In genomic region chr7:128115326-128115820, GRCh38 we compare ENCODE assay signal across 2 cellular contexts.
TF ChIP-seq lines count a peak whose summit lies in the region.

No MANE protein-coding gene starts in this region.

TF ChIP-seq in IMR-90, 13 proteins besides CTCF, POLR2A, EP300 and RAD21:
- TF ChIP-seq CEBPB (IDR thresholded peaks at IDR 0.05; ENCODE audit: low read depth, low read length) (no peak), SMC3 (IDR thresholded peaks at IDR 0.05; ENCODE audit: low read depth, low read length) (no peak), NFE2L2 (IDR thresholded peaks at IDR 0.05; ENCODE audit: low read depth, low read length) (no peak), BHLHE40 (IDR thresholded peaks at IDR 0.05; ENCODE audit: low read depth, low read length) (no peak), FOS (IDR thresholded peaks at IDR 0.05; ENCODE audit: low read depth, low read length) (no peak), RCOR1 (IDR thresholded peaks at IDR 0.05; ENCODE audit: insufficient replicate concordance, low read length) (no peak), MAFK (IDR thresholded peaks at IDR 0.05; ENCODE audit: low read depth, low read length) (no peak), MXI1 (IDR thresholded peaks at IDR 0.05; ENCODE audit: borderline replicate concordance, low read depth, low read length) (no peak), MAZ (IDR thresholded peaks at IDR 0.05; ENCODE audit: borderline replicate concordance, low read depth, low read length) (no peak), CHD1 (IDR thresholded peaks at IDR 0.05; ENCODE audit: low read depth, low read length) (no peak), RFX5 (IDR thresholded peaks at IDR 0.05; ENCODE audit: low read depth, low read length) (no peak), ELK1 (IDR thresholded peaks at IDR 0.05; ENCODE audit: borderline replicate concordance, low read depth, low read length) (no peak), USF2 (IDR thresholded peaks at IDR 0.05; ENCODE audit: low read depth, low read length) (no peak)

TF ChIP-seq in K562, 482 proteins besides CTCF, POLR2A, EP300 and RAD21:
- TF ChIP-seq FOXJ3 (CRISPR knock-in tag; IDR thresholded peaks at IDR 0.05) (no peak), ATF3 (IDR thresholded peaks at IDR 0.05) (peak; percentile 15; the same call in 1 of the 2 replicates), ATF3 (CRISPR knock-in tag; conservative IDR thresholded peaks at IDR 0.05) (no peak), FOSL1 (tag; conservative IDR thresholded peaks at IDR 0.05) (peak; percentile 58), ZNF57 (CRISPR knock-in tag; IDR thresholded peaks at IDR 0.05) (no peak), FOXM1 (IDR thresholded peaks at IDR 0.05; ENCODE audit: low read depth) (no peak), FOXM1 (CRISPR knock-in tag; IDR thresholded peaks at IDR 0.05; ENCODE audit: low read depth) (no peak), BDP1 (IDR thresholded peaks at IDR 0.05; ENCODE audit: insufficient read depth, insufficient read length) (no peak)
